Comparison of ENCODE assay signal across 8 cellular contexts in genomic region chr17:76498886-76499667, GRCh38. TPM values are rescaled to one million over a fixed set of nuclear protein-coding genes. Genes with fewer than 3 reads are reported as not detected.
DNase-seq lines count a peak whose midpoint lies in the region; ATAC-seq and TF ChIP-seq lines count a peak whose summit lies in the region.

No MANE protein-coding gene starts in this region.

- CTCF ChIA-PET in activated CD8-positive, alpha-beta T cell treated with anti-CD3 and anti-CD28 coated beads, Interleukin-2, amount 10 ng/mL, durations not matched to agents 7 days and 5 days (lab: Charles Lee) = interaction anchor here (0.9 to 11.9 kb wide), 8 partner anchors 7 to 217 kb away, joined by 3 to 184 read pairs (median 4); partner anchors contain the start of gene AANAT

- H3K4me1 Mint-ChIP-seq in activated T-cell treated with anti-CD3 and anti-CD28 coated beads, Interleukin-2, amount 50 U/mL, for 72 hours (ENCODE audit: low read depth) = peaks cover 58% of the 10 kb centered on the region
- peaks cover 76% of the 10 kb centered on the region for H3K4me1 Mint-ChIP-seq in activated CD8-positive, alpha-beta T cell treated with anti-CD3 and anti-CD28 coated beads, Interleukin-2, amount 10 ng/mL, durations not matched to agents 7 days and 5 days (ENCODE audit: low read depth)

- no peaks in the 10 kb centered on the region for H3K9me3 ChIP-seq in thoracic aorta

- no peaks in the 10 kb centered on the region for H3K9me3 Mint-ChIP-seq in activated T-cell treated with anti-CD3 and anti-CD28 coated beads, Interleukin-2, amount 50 U/mL, for 72 hours
- no peaks in the 10 kb centered on the region for H3K9me3 Mint-ChIP-seq in activated CD8-positive, alpha-beta T cell treated with anti-CD3 and anti-CD28 coated beads, Interleukin-2, amount 10 ng/mL, durations not matched to agents 7 days and 5 days (ENCODE audit: insufficient read depth)

- H3K27me3 ChIP-seq in layer of hippocampus (ENCODE audit: control insufficient read depth, insufficient read depth, low read length) (no peaks in the 10 kb centered on the region), thoracic aorta (replicated peaks; ENCODE audit: insufficient read depth) (no peaks in the 10 kb centered on the region)

- peak overlapping the region; percentile 84 for H3K4me3 ChIP-seq in thoracic aorta

- no peaks in the 10 kb centered on the region for H3K27me3 Mint-ChIP-seq in activated T-cell treated with anti-CD3 and anti-CD28 coated beads, Interleukin-2, amount 50 U/mL, for 72 hours (ENCODE audit: low read depth)
- H3K27me3 Mint-ChIP-seq in activated CD8-positive, alpha-beta T cell treated with anti-CD3 and anti-CD28 coated beads, Interleukin-2, amount 10 ng/mL, durations not matched to agents 7 days and 5 days (ENCODE audit: low read depth) = no peaks in the 10 kb centered on the region

- H3K27ac ChIP-seq in layer of hippocampus (ENCODE audit: low read depth, low read length) (peak overlapping the region; percentile 85), thoracic aorta (peak overlapping the region; percentile 57 to 75)

- TF ChIP-seq CTCF in thoracic aorta (IDR thresholded peaks at IDR 0.05) = no peak

- H3K4me1 ChIP-seq in thoracic aorta (ENCODE audit: control insufficient read depth in 1 of 2, low read depth in 2 of 2) = peaks cover 23 to 46% of the 10 kb centered on the region in 2 donors

- no peak overlapping the region for H3K27ac Mint-ChIP-seq in activated T-cell treated with anti-CD3 and anti-CD28 coated beads, Interleukin-2, amount 50 U/mL, for 72 hours
- peak overlapping the region; percentile 78 for H3K27ac Mint-ChIP-seq in activated CD8-positive, alpha-beta T cell treated with anti-CD3 and anti-CD28 coated beads, Interleukin-2, amount 10 ng/mL, durations not matched to agents 7 days and 5 days

- peak overlapping the region; percentile 29 to 91 for H3K4me3 Mint-ChIP-seq in activated T-cell treated with anti-CD3 and anti-CD28 coated beads, Interleukin-2, amount 50 U/mL, for 72 hours
- H3K4me3 Mint-ChIP-seq in activated CD8-positive, alpha-beta T cell treated with anti-CD3 and anti-CD28 coated beads, Interleukin-2, amount 10 ng/mL, durations not matched to agents 7 days and 5 days = peak overlapping the region; percentile 89

- ATAC-seq in activated T-cell treated with anti-CD3 and anti-CD28 coated beads, Interleukin-2, amount 50 U/mL, for 72 hours (replicated peaks in 1 of 2) = no peak
- ATAC-seq in activated CD8-positive, alpha-beta T cell treated with anti-CD3 and anti-CD28 coated beads, Interleukin-2, amount 10 ng/mL, durations not matched to agents 7 days and 5 days = no peak
- ATAC-seq in thoracic aorta (ENCODE audit: insufficient number of reproducible peaks, low FRiP score, low read depth) = no peak

- no peaks in the 10 kb centered on the region for H3K36me3 Mint-ChIP-seq in activated T-cell treated with anti-CD3 and anti-CD28 coated beads, Interleukin-2, amount 50 U/mL, for 72 hours (ENCODE audit: insufficient read depth in 2 of 2)
- H3K36me3 Mint-ChIP-seq in activated CD8-positive, alpha-beta T cell treated with anti-CD3 and anti-CD28 coated beads, Interleukin-2, amount 10 ng/mL, durations not matched to agents 7 days and 5 days (ENCODE audit: low read depth) = peaks cover 12% of the 10 kb centered on the region

- POLR2A ChIA-PET in activated CD8-positive, alpha-beta T cell treated with anti-CD3 and anti-CD28 coated beads, Interleukin-2, amount 10 ng/mL, durations not matched to agents 7 days and 5 days (lab: Charles Lee) = interaction anchor here (1.5 to 3.0 kb wide), 2 partner anchors 7 to 114 kb away, joined by 4 to 12 read pairs; partner anchors contain the start of gene SPHK1

- DNase-seq in activated T-cell treated with anti-CD3 and anti-CD28 coated beads, Interleukin-2, amount 50 U/mL, for 72 hours = no peak
- no peak for DNase-seq in activated T-cell treated with anti-CD3 and anti-CD28 coated beads for 4 hours
- DNase-seq in activated CD8-positive, alpha-beta T cell treated with anti-CD3 and anti-CD28 coated beads, Interleukin-2, amount 10 ng/mL, durations not matched to agents 7 days and 5 days = no peak
- DNase-seq in thoracic aorta (ENCODE audit: low spot score) = no peak
- no peak for DNase-seq in iPS-NIHi7 (ENCODE audit: extremely low spot score)
- no peak for DNase-seq in Kasumi-1 (lab: John Stamatoyannopoulos, UW)
- no peak for DNase-seq in mucosa of gallbladder (ENCODE audit: low spot score)

- no peaks in the 10 kb centered on the region for H3K36me3 ChIP-seq in thoracic aorta

RNA-seq across cellular contexts. Expression of gene RHBDF2, which starts 2.1 kb away (rescaled TPM):
- total RNA-seq in activated T-cell treated with anti-CD3 and anti-CD28 coated beads, Interleukin-2, amount 50 U/mL, for 72 hours = 10 to 100 TPM; 38.7 to 39.0 TPM
- 10 to 100 TPM; 51.4 to 52.1 TPM for total RNA-seq in activated CD8-positive, alpha-beta T cell treated with anti-CD3 and anti-CD28 coated beads, Interleukin-2, amount 10 ng/mL, durations not matched to agents 7 days and 5 days
- 100 to 1,000 TPM in 1 of 2 donors, 10 to 100 TPM in 1; 91.6 to 153 TPM for total RNA-seq in thoracic aorta
- total RNA-seq in mucosa of gallbladder = 48.8 TPM

RNA-seq across cellular contexts. Expression of gene AANAT, which starts 31.7 kb away (rescaled TPM):
- total RNA-seq in activated T-cell treated with anti-CD3 and anti-CD28 coated beads, Interleukin-2, amount 50 U/mL, for 72 hours = not detected
- not detected for total RNA-seq in activated CD8-positive, alpha-beta T cell treated with anti-CD3 and anti-CD28 coated beads, Interleukin-2, amount 10 ng/mL, durations not matched to agents 7 days and 5 days
- total RNA-seq in thoracic aorta (not detected), mucosa of gallbladder (not detected)

RNA-seq across cellular contexts. Expression of gene CYGB, which starts 38.4 kb away (rescaled TPM):
- total RNA-seq in activated T-cell treated with anti-CD3 and anti-CD28 coated beads, Interleukin-2, amount 50 U/mL, for 72 hours = under 1 TPM in 1 of 2 donors, not detected in 1; 0.44 TPM
- under 1 TPM in 1 of 2 experiments, not detected in 1; 0.40 TPM for total RNA-seq in activated CD8-positive, alpha-beta T cell treated with anti-CD3 and anti-CD28 coated beads, Interleukin-2, amount 10 ng/mL, durations not matched to agents 7 days and 5 days
- total RNA-seq in thoracic aorta (10 to 100 TPM in 1 of 2 donors, 1 to 10 TPM in 1; 8.3 to 17.7 TPM), mucosa of gallbladder (14.7 TPM)

RNA-seq across cellular contexts. Expression of gene PRCD, which starts 40.8 kb away (rescaled TPM):
- total RNA-seq in activated T-cell treated with anti-CD3 and anti-CD28 coated beads, Interleukin-2, amount 50 U/mL, for 72 hours = 1 to 10 TPM; 1.1 to 1.5 TPM
- not detected for total RNA-seq in activated CD8-positive, alpha-beta T cell treated with anti-CD3 and anti-CD28 coated beads, Interleukin-2, amount 10 ng/mL, durations not matched to agents 7 days and 5 days
- 1 to 10 TPM; 1.9 to 2.4 TPM for total RNA-seq in thoracic aorta
- 4.3 TPM for total RNA-seq in mucosa of gallbladder

RNA-seq across cellular contexts. Expression of gene UBE2O, which starts 46.1 kb away (rescaled TPM):
- 10 to 100 TPM; 21.5 to 22.8 TPM for total RNA-seq in activated T-cell treated with anti-CD3 and anti-CD28 coated beads, Interleukin-2, amount 50 U/mL, for 72 hours
- total RNA-seq in activated CD8-positive, alpha-beta T cell treated with anti-CD3 and anti-CD28 coated beads, Interleukin-2, amount 10 ng/mL, durations not matched to agents 7 days and 5 days = 10 to 100 TPM; 28.4 to 31.6 TPM
- total RNA-seq in thoracic aorta = 10 to 100 TPM; 16.4 to 31.1 TPM
- 26.0 TPM for total RNA-seq in mucosa of gallbladder

Comparison
In these comparisons a context has a peak if more than half of its experiments do, and no peak if none do; other contexts are left out.
1. RNA of gene CYGB, which starts 38.4 kb away (total RNA-seq): 8.3 to 17.7 TPM in thoracic aorta and 14.7 TPM in mucosa of gallbladder (single experiment); 0.44 TPM in activated T-cell treated with anti-CD3 and anti-CD28 coated beads, Interleukin-2, amount 50 U/mL, for 72 hours and 0.40 TPM in activated CD8-positive, alpha-beta T cell treated with anti-CD3 and anti-CD28 coated beads, Interleukin-2, amount 10 ng/mL, durations not matched to agents 7 days and 5 days; every median in the first group is over 4 times any median in the second.